ENCODE assay signal across 8 cellular contexts in the genomic region with DNA sequence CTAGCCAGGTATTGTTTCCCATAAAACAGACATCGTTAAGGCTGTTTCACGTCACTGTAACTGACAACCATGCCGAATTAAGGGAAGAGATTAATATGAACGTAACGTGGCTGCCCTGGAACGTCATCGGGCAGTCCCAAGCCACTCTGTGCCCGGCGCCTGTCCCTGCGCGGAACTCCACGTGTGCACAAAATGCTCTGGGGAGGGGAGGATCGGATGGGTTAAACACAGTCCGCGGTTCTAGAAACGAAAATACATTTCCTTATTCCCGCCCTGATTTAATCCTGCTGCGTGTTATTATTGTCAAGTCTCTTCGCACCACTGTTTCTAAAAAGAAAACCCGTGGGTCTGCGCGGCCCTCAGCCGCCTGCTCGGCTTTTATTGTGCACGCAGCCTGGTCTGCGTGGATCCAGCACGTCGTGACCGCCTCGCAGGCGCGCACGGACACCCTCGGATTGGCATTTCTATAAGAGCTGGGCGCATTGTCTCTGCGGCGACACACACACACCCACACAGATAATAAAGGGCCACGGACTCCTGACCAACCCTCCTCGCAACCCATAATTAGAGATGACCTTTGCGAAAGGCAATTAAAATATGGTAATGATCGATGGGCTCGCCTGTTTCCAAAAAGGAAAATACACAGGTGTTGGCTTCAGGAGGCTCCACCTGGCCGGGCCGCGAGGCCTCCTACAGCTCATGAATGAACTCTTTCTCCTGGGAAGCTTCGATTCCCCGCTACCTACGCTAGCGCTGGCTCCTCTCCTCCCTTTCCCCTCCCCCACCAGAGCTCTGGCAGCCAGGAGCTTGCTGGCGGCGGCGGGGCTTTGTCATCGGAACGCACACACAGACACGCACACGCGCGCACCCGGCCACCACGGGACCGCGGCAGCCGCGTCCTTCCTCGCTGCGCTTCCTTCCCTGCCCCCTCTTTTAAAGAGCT.
DNase-seq lines count a peak whose midpoint lies in the region; ATAC-seq, FAIRE-seq and TF ChIP-seq lines count a peak whose summit lies in the region.

No MANE protein-coding gene starts in this region.

- 0 to 7% methylated on average over 12 to 65 of the region's 66 CpGs for WGBS in testis, 2 donors

- peaks cover 41% of the 10 kb centered on the region for H3K4me1 Mint-ChIP-seq in activated T-cell treated with anti-CD3 and anti-CD28 coated beads, Interleukin-2, amount 50 U/mL, for 4 hours (ENCODE audit: low read depth)
- peaks cover 40% of the 10 kb centered on the region for H3K4me1 Mint-ChIP-seq in activated naive CD8-positive, alpha-beta T cell treated with anti-CD3 and anti-CD28 coated beads, Interleukin-2, amount 50 U/mL, for 24 hours

- H3K27ac ChIP-seq in kidney (ENCODE audit: low read depth in 2 of 2, low read length in 2 of 2) (no peak overlapping the region), testis (no peak overlapping the region)

- FAIRE-seq in kidney (lab: Jason Lieb, UNC): no peak

- no peak for TF ChIP-seq POLR2A in testis (IDR thresholded peaks at IDR 0.05)

- peak overlapping the region in 1 of 2 donors; percentile 51 for H3K9ac ChIP-seq in kidney (ENCODE audit: low read length in 2 of 2)

- intact Hi-C loops in kidney (cut with DNase I) (no loop called here), testis (cut with DNase I; ENCODE audit: low total_unique reads) (no loop called here)

- H3K27ac Mint-ChIP-seq in activated naive CD8-positive, alpha-beta T cell treated with anti-CD3 and anti-CD28 coated beads, Interleukin-2, amount 50 U/mL, for 24 hours: peak overlapping the region; percentile 76

- H3K27me3 ChIP-seq in testis: no peaks in the 10 kb centered on the region

- no peak for DNase-seq in activated T-cell treated with anti-CD3 and anti-CD28 coated beads, Interleukin-2, amount 50 U/mL, for 4 hours
- no peak for DNase-seq in activated T-cell treated with anti-CD3 and anti-CD28 coated beads, Interleukin-2, amount 50 U/mL, for 1 hour
- no peak for DNase-seq in activated naive CD8-positive, alpha-beta T cell treated with anti-CD3 and anti-CD28 coated beads, Interleukin-2, amount 50 U/mL, for 24 hours
- DNase-seq in kidney (no peak), testis (no peak), SK-N-DZ (ENCODE audit: low spot score) (no peak), GF-D8 (lab: John Stamatoyannopoulos, UW) (no peak)

- no peak for ATAC-seq in activated T-cell treated with anti-CD3 and anti-CD28 coated beads, Interleukin-2, amount 50 U/mL, for 4 hours
- no peak for ATAC-seq in activated naive CD8-positive, alpha-beta T cell treated with anti-CD3 and anti-CD28 coated beads, Interleukin-2, amount 50 U/mL, for 24 hours
- no peak for ATAC-seq in GM18909 (IDR thresholded peaks at IDR 0.05; ENCODE audit: poor library complexity, unreplicated experiment)

- H3K36me3 ChIP-seq in kidney (ENCODE audit: control insufficient read depth in 1 of 2, insufficient read depth in 2 of 2, low read length in 2 of 2) (no peaks in the 10 kb centered on the region), testis (ENCODE audit: low read depth, missing control alignments) (no peaks in the 10 kb centered on the region)

- peaks cover 6% of the 10 kb centered on the region for H3K36me3 Mint-ChIP-seq in activated T-cell treated with anti-CD3 and anti-CD28 coated beads, Interleukin-2, amount 50 U/mL, for 4 hours (ENCODE audit: insufficient read depth)
- peaks cover 3% of the 10 kb centered on the region for H3K36me3 Mint-ChIP-seq in activated naive CD8-positive, alpha-beta T cell treated with anti-CD3 and anti-CD28 coated beads, Interleukin-2, amount 50 U/mL, for 24 hours (ENCODE audit: low read depth)

- H3K4me3 ChIP-seq in kidney (ENCODE audit: low read length in 2 of 2) (peak overlapping the region; percentile 38 to 59), testis (peak overlapping the region; percentile 18 to 39)

- H3K4me1 ChIP-seq in kidney (ENCODE audit: control insufficient read depth in 1 of 2, insufficient read depth in 1 of 2, low read depth in 1 of 2, low read length in 2 of 2): peaks cover 8 to 12% of the 10 kb centered on the region in 2 donors
- H3K4me1 ChIP-seq in testis: no peaks in the 10 kb centered on the region

- peak overlapping the region; percentile 72 for H3K4me3 Mint-ChIP-seq in activated T-cell treated with anti-CD3 and anti-CD28 coated beads, Interleukin-2, amount 50 U/mL, for 4 hours
- peak overlapping the region; percentile 71 for H3K4me3 Mint-ChIP-seq in activated naive CD8-positive, alpha-beta T cell treated with anti-CD3 and anti-CD28 coated beads, Interleukin-2, amount 50 U/mL, for 24 hours

- H3K27me3 Mint-ChIP-seq in activated T-cell treated with anti-CD3 and anti-CD28 coated beads, Interleukin-2, amount 50 U/mL, for 4 hours (ENCODE audit: low read depth): no peaks in the 10 kb centered on the region
- H3K27me3 Mint-ChIP-seq in activated naive CD8-positive, alpha-beta T cell treated with anti-CD3 and anti-CD28 coated beads, Interleukin-2, amount 50 U/mL, for 24 hours: no peaks in the 10 kb centered on the region

- TF ChIP-seq CTCF in kidney (IDR thresholded peaks at IDR 0.05; ENCODE audit: borderline replicate concordance, extremely low read depth, insufficient read depth): no peak
- no peak for TF ChIP-seq CTCF in testis (IDR thresholded peaks at IDR 0.05)

- no peaks in the 10 kb centered on the region for H3K9me3 ChIP-seq in kidney (ENCODE audit: control insufficient read depth in 1 of 2, low read length in 2 of 2)
- no peaks in the 10 kb centered on the region for H3K9me3 ChIP-seq in testis

- H3K9me3 Mint-ChIP-seq in activated T-cell treated with anti-CD3 and anti-CD28 coated beads, Interleukin-2, amount 50 U/mL, for 4 hours: no peaks in the 10 kb centered on the region
- no peaks in the 10 kb centered on the region for H3K9me3 Mint-ChIP-seq in activated naive CD8-positive, alpha-beta T cell treated with anti-CD3 and anti-CD28 coated beads, Interleukin-2, amount 50 U/mL, for 24 hours
